In genomic region chr1:171919891-171920887, GRCh38 we compare ENCODE assay signal across 21 cellular contexts.
"Had no signal": no experiment of that assay in that cellular context is flagged by ENCODE, and none has a peak within 500 bp of the region (broad histone marks: within the 10 kb centered on the region; RNA-seq: fewer than 3 reads in every experiment).

No MANE protein-coding gene starts in this region.

- DNase-seq: activated CD4-positive, alpha-beta T cell treated with anti-CD3 and anti-CD28 coated beads, Interleukin-2, amount 50 U/mL, for 1 hour; activated CD8-positive, alpha-beta memory T cell treated with anti-CD3 and anti-CD28 coated beads for 24 hours; activated naive CD4-positive, alpha-beta T cell treated with anti-CD3 and anti-CD28 coated beads for 36 hours; activated naive CD8-positive, alpha-beta T cell treated with anti-CD3 and anti-CD28 coated beads, Interleukin-2, amount 50 U/mL, for 24 hours; activated T-cell treated with anti-CD3 and anti-CD28 coated beads for 4 hours; aorta; cortex of kidney; effector memory CD4-positive, alpha-beta T cell; hypothalamus; kidney; left ventricle myocardium inferior; mesenchymal stem cell; retina; stimulated activated CD4-positive, alpha-beta T cell treated with anti-CD3 and anti-CD28 coated beads, Interleukin-4, amount 100 ng/mL, for 4 hours; stimulated activated CD8-positive, alpha-beta memory T cell treated with anti-CD3 and anti-CD28 coated beads, Interleukin-4, amount 100 ng/mL, for 48 hours; stimulated activated naive CD8-positive, alpha-beta T cell treated with anti-CD3 and anti-CD28 coated beads, Interleukin-15, Interleukin-2, amounts not matched to agents 100 U/mL and 50 U/mL, for 24 hours; trophoblast cell had no signal

- H3K9me3 ChIP-seq: left ventricle myocardium inferior, suprapubic skin had no signal

- H3K36me3 ChIP-seq: left ventricle myocardium inferior, suprapubic skin had no signal

- H3K27me3 ChIP-seq: suprapubic skin had no signal

- H3K4me3 ChIP-seq: left ventricle myocardium inferior, skin epidermis, suprapubic skin had no signal

- ATAC-seq: activated naive CD8-positive, alpha-beta T cell treated with anti-CD3 and anti-CD28 coated beads, Interleukin-2, amount 50 U/mL, for 24 hours; natural killer cell treated with Interleukin-12 subunit alpha and Interleukin-12 subunit beta and Interleukin-15 and Interleukin-18, amount 100 ng/mL, for 72 hours; stimulated activated naive CD8-positive, alpha-beta T cell treated with anti-CD3 and anti-CD28 coated beads, Interleukin-15, Interleukin-2, amounts not matched to agents 100 U/mL and 50 U/mL, for 24 hours had no signal

- H3K27ac ChIP-seq: epithelial cell of prostate, left ventricle myocardium inferior, skin epidermis, suprapubic skin had no signal
